1 cellular context compared by ENCODE assay signal in genomic region chr12:47754126-47754525, GRCh38.
TF ChIP-seq lines count a peak whose summit lies in the region.

No MANE protein-coding gene starts in this region.

TF ChIP-seq in IMR-90, 13 proteins besides CTCF, POLR2A, EP300 and RAD21:
- TF ChIP-seq CHD1 (IDR thresholded peaks at IDR 0.05; ENCODE audit: low read depth, low read length) (no peak), FOS (IDR thresholded peaks at IDR 0.05; ENCODE audit: low read depth, low read length) (no peak), SMC3 (IDR thresholded peaks at IDR 0.05; ENCODE audit: low read depth, low read length) (no peak), CEBPB (IDR thresholded peaks at IDR 0.05; ENCODE audit: low read depth, low read length) (no peak), NFE2L2 (IDR thresholded peaks at IDR 0.05; ENCODE audit: low read depth, low read length) (no peak), MAZ (IDR thresholded peaks at IDR 0.05; ENCODE audit: borderline replicate concordance, low read depth, low read length) (no peak), RCOR1 (IDR thresholded peaks at IDR 0.05; ENCODE audit: insufficient replicate concordance, low read length) (no peak), MXI1 (IDR thresholded peaks at IDR 0.05; ENCODE audit: borderline replicate concordance, low read depth, low read length) (no peak), USF2 (IDR thresholded peaks at IDR 0.05; ENCODE audit: low read depth, low read length) (no peak), BHLHE40 (IDR thresholded peaks at IDR 0.05; ENCODE audit: low read depth, low read length) (no peak), MAFK (IDR thresholded peaks at IDR 0.05; ENCODE audit: low read depth, low read length) (no peak), RFX5 (IDR thresholded peaks at IDR 0.05; ENCODE audit: low read depth, low read length) (no peak), ELK1 (IDR thresholded peaks at IDR 0.05; ENCODE audit: borderline replicate concordance, low read depth, low read length) (no peak)
